ENCODE assay signal across 8 cellular contexts in genomic region chr14:60247994-60248696, GRCh38. TPM values are rescaled to one million over a fixed set of nuclear protein-coding genes. Genes with fewer than 3 reads are reported as not detected.
A peak's percentile ranks its signal among the peaks of the same experiment; 100 is the strongest.
DNase-seq lines count a peak whose midpoint lies in the region; ATAC-seq and TF ChIP-seq lines count a peak whose summit lies in the region.

No MANE protein-coding gene starts in this region.

- no peaks in the 10 kb centered on the region for H3K36me3 Mint-ChIP-seq in natural killer cell treated with Interleukin-12 subunit alpha and Interleukin-12 subunit beta and Interleukin-15 and Interleukin-18, amount 100 ng/mL, for 72 hours

- H3K27me3 Mint-ChIP-seq in natural killer cell treated with Interleukin-12 subunit alpha and Interleukin-12 subunit beta and Interleukin-15 and Interleukin-18, amount 100 ng/mL, for 72 hours, result peaks cover 0 to 3% of the 10 kb centered on the region in 2 donors

- no peak for TF ChIP-seq CTCF in KMS-11 (conservative IDR thresholded peaks at IDR 0.05; ENCODE audit: low read depth, low read length)
- TF ChIP-seq CTCF in fibroblast of the aortic adventitia (IDR thresholded peaks at IDR 0.05; ENCODE audit: insufficient read depth, low read length), result no peak

- H2AFZ ChIP-seq in KMS-11 (ENCODE audit: low read depth), result peak overlapping the region; percentile 55

- H3K9ac ChIP-seq in KMS-11, result peak overlapping the region; percentile 100

- peaks cover 33% of the 10 kb centered on the region; the same call in 1 of the 2 replicates for H3K79me2 ChIP-seq in KMS-11 (ENCODE audit: insufficient read depth, low read depth)

- no peaks in the 10 kb centered on the region for H3K36me3 ChIP-seq in KMS-11 (ENCODE audit: insufficient read depth)

- H3K4me1 Mint-ChIP-seq in natural killer cell treated with Interleukin-12 subunit alpha and Interleukin-12 subunit beta and Interleukin-15 and Interleukin-18, amount 100 ng/mL, for 72 hours (ENCODE audit: low read depth in 2 of 2), result peaks cover 33 to 54% of the 10 kb centered on the region in 2 donors

- H3K4me1 ChIP-seq in KMS-11 (ENCODE audit: low read depth, poor library complexity, severe bottlenecking), result peaks cover 13% of the 10 kb centered on the region

- no peaks in the 10 kb centered on the region for H3K9me3 Mint-ChIP-seq in natural killer cell treated with Interleukin-12 subunit alpha and Interleukin-12 subunit beta and Interleukin-15 and Interleukin-18, amount 100 ng/mL, for 72 hours

- H3K27ac ChIP-seq in KMS-11, result peak overlapping the region; percentile 100

- ATAC-seq in GM21786 (IDR thresholded peaks at IDR 0.05; ENCODE audit: unreplicated experiment), result peak; percentile 60
- ATAC-seq in natural killer cell treated with Interleukin-12 subunit alpha and Interleukin-12 subunit beta and Interleukin-15 and Interleukin-18, amount 100 ng/mL, for 72 hours, result peak; percentile 76 to 79

- peak overlapping the region; percentile 99 for H3K27ac Mint-ChIP-seq in natural killer cell treated with Interleukin-12 subunit alpha and Interleukin-12 subunit beta and Interleukin-15 and Interleukin-18, amount 100 ng/mL, for 72 hours

- no peaks in the 10 kb centered on the region for H4K20me1 ChIP-seq in KMS-11 (ENCODE audit: insufficient read depth)

- H3K4me3 Mint-ChIP-seq in natural killer cell treated with Interleukin-12 subunit alpha and Interleukin-12 subunit beta and Interleukin-15 and Interleukin-18, amount 100 ng/mL, for 72 hours, result peak overlapping the region; percentile 98

- DNase-seq in DMS153 treated with DMSO at 0.1 percent for 48 hours (lab: John Stamatoyannopoulos, UW; ENCODE audit: unreplicated experiment) (peak; percentile 88), RPMI8226 (peak; percentile 72), fibroblast of the aortic adventitia (ENCODE audit: low read depth) (peak; percentile 93)
- peak; percentile 69 for DNase-seq in activated effector memory CD4-positive, alpha-beta T cell treated with Interleukin-2 at 50 U/mL for 16 hours
- DNase-seq in natural killer cell treated with Interleukin-12 subunit alpha and Interleukin-12 subunit beta and Interleukin-15 and Interleukin-18, amount 100 ng/mL, for 72 hours (ENCODE audit: low spot score), result peak; percentile 89
- peak; percentile 82 for DNase-seq in stimulated activated naive CD4-positive, alpha-beta T cell treated with Interleukin-2 at 50 U/mL for 16 hours (lab: John Stamatoyannopoulos, UW)

- no peaks in the 10 kb centered on the region for H3K27me3 ChIP-seq in KMS-11 (ENCODE audit: insufficient read depth, low read depth)

- peak overlapping the region; percentile 89 for H3K4me2 ChIP-seq in KMS-11

- H3K4me3 ChIP-seq in KMS-11 (IDR thresholded peaks at IDR 0.05; ENCODE audit: insufficient read depth, low read depth, low read length) (no peak overlapping the region), fibroblast of the aortic adventitia (ENCODE audit: low read depth, low read length) (peak overlapping the region; percentile 77)

RNA-seq across cellular contexts. Expression of gene PPM1A, which starts 0.9 kb away (rescaled TPM):
- 30.9 and 31.0 TPM in 2 replicates for total RNA-seq in fibroblast of the aortic adventitia (ENCODE audit: low replicate concordance)
- 10 to 100 TPM; 42.6 to 72.3 TPM for total RNA-seq in natural killer cell treated with Interleukin-12 subunit alpha and Interleukin-12 subunit beta and Interleukin-15 and Interleukin-18, amount 100 ng/mL, for 72 hours
